In genomic region chr9:127058645-127059021, GRCh38 we compare ENCODE assay signal across 15 cellular contexts.
DNase-seq lines count a peak whose midpoint lies in the region; TF ChIP-seq lines count a peak whose summit lies in the region.
"Had no signal": no experiment of that assay in that cellular context is flagged by ENCODE, and none has a peak within 500 bp of the region (broad histone marks: within the 10 kb centered on the region; RNA-seq: fewer than 3 reads in every experiment).

No MANE protein-coding gene starts in this region.

- no peaks in the 10 kb centered on the region for H3K27me3 ChIP-seq in mammary epithelial cell (ENCODE audit: insufficient read depth, low read length)
- H3K27me3 ChIP-seq in dorsolateral prefrontal cortex = no peaks in the 10 kb centered on the region
- peaks cover 0 to 4% of the 10 kb centered on the region in 2 experiments for H3K27me3 ChIP-seq in mesenchymal stem cell (ENCODE audit: control insufficient read depth in 1 of 2, insufficient read depth in 1 of 2, low read length in 2 of 2)
- H3K27me3 ChIP-seq: upper lobe of left lung had no signal

- no peak overlapping the region for H3K23ac ChIP-seq in mesenchymal stem cell (ENCODE audit: low read length in 2 of 2)

- no peaks in the 10 kb centered on the region for H3K79me1 ChIP-seq in mesenchymal stem cell (replicated peaks; ENCODE audit: low read length, poor library complexity, severe bottlenecking)

- H3K27ac ChIP-seq in mammary epithelial cell (ENCODE audit: insufficient read depth, low read depth, low read length) = no peak overlapping the region
- H3K27ac ChIP-seq in dorsolateral prefrontal cortex = peak overlapping the region in 58 of 59 donors; percentile 16 to 94 (median 84)
- no peak overlapping the region for H3K27ac ChIP-seq in mesenchymal stem cell (ENCODE audit: low read length, poor library complexity, severe bottlenecking)

- in situ Hi-C loops in mammary epithelial cell (cut with MboI; ENCODE audit: low sequenced_read_pairs in 2 of 2) = no loop called here

- no peaks in the 10 kb centered on the region for H3K27me3 Mint-ChIP-seq in MCF 10A (ENCODE audit: insufficient read depth, unreplicated experiment)

- no peak overlapping the region for H4K8ac ChIP-seq in mesenchymal stem cell (ENCODE audit: low read length)

- H2BK12ac ChIP-seq in mesenchymal stem cell (ENCODE audit: low read length in 2 of 2) = no peak overlapping the region

- no peak overlapping the region for H3K4me3 ChIP-seq in mammary epithelial cell (replicated peaks in 1 of 3; ENCODE audit: insufficient read depth in 1 of 3, low read depth in 2 of 3, low read length in 3 of 3)
- H3K4me3 ChIP-seq in dorsolateral prefrontal cortex = no peak overlapping the region
- peak overlapping the region in 1 of 2 experiments; percentile 28 for H3K4me3 ChIP-seq in mesenchymal stem cell (ENCODE audit: insufficient read depth in 1 of 2, low read depth in 1 of 2, low read length in 2 of 2)
- H3K4me3 ChIP-seq: coronary artery, upper lobe of left lung had no signal

- no peaks in the 10 kb centered on the region for H3K79me2 ChIP-seq in mammary epithelial cell (ENCODE audit: insufficient read depth, low read length)

- H3K9me3 ChIP-seq in mammary epithelial cell (replicated peaks; ENCODE audit: insufficient read depth, low read length) (no peaks in the 10 kb centered on the region), mesenchymal stem cell (ENCODE audit: control insufficient read depth, low read length) (no peaks in the 10 kb centered on the region)
- H3K9me3 ChIP-seq: upper lobe of left lung had no signal

- no peak overlapping the region for H3K14ac ChIP-seq in mesenchymal stem cell (ENCODE audit: low read length in 2 of 2)

- TF ChIP-seq CTCF in MCF 10A (IDR thresholded peaks at IDR 0.05; ENCODE audit: unreplicated experiment) (no peak), mammary epithelial cell (conservative IDR thresholded peaks at IDR 0.05 in 1 of 2, IDR thresholded peaks at IDR 0.05 in 1 of 2; ENCODE audit: extremely low read depth in 1 of 2, insufficient read depth in 1 of 2, low read depth in 1 of 2, low read length in 2 of 2) (no peak), dorsolateral prefrontal cortex (IDR thresholded peaks at IDR 0.05 in 54 of 56, conservative IDR thresholded peaks at IDR 0.05 in 2 of 56; ENCODE audit: low read depth in 1 of 56, partially characterized antibody in 56 of 56) (no peak)

- H3K4me2 ChIP-seq in mammary epithelial cell (ENCODE audit: insufficient read depth, low read depth, low read length) (no peak overlapping the region), mesenchymal stem cell (ENCODE audit: low read length, poor library complexity, severe bottlenecking) (no peak overlapping the region)

- H3K27ac Mint-ChIP-seq in MCF 10A (ENCODE audit: low read depth, unreplicated experiment) = no peak overlapping the region
- H3K27ac Mint-ChIP-seq: CD14-positive monocyte had no signal

- DNase-seq in MCF 10A (ENCODE audit: unreplicated experiment) (peak; percentile 12), mammary epithelial cell (no peak), dorsolateral prefrontal cortex (no peak), mesenchymal stem cell (no peak), SW 1271 (lab: John Stamatoyannopoulos, UW) (no peak), amygdala (lab: John Stamatoyannopoulos, UW) (no peak), MV-4-11 (lab: John Stamatoyannopoulos, UW) (no peak)
- no peak for DNase-seq in effector CD4-positive, alpha-beta T cell
- DNase-seq: activated gamma-delta T cell; EL; KG1; stimulated activated CD4-positive, alpha-beta T cell treated with anti-CD3 and anti-CD28 coated beads, Interleukin-4, amount 100 ng/mL, for 24 hours; upper lobe of left lung had no signal

- CTCF ChIA-PET in MCF 10A (lab: Yijun Ruan, JAX) (no interaction called here), mammary epithelial cell (lab: Charles Lee; ENCODE audit: low non-redundant PET) (no interaction called here)

- no peak overlapping the region for H2AK5ac ChIP-seq in mesenchymal stem cell (ENCODE audit: low read length, severe bottlenecking)

- H4K91ac ChIP-seq in mesenchymal stem cell (ENCODE audit: low read length) = no peak overlapping the region

- 94% methylated on average over 4 of the region's 4 CpGs for WGBS in mammary epithelial cell (ENCODE audit: low coverage, missing lambda C conversion rate)
- 80% methylated on average over 4 of the region's 4 CpGs for WGBS in mesenchymal stem cell

- dilution Hi-C loops in mammary epithelial cell (cut with HindIII; ENCODE audit: low sequenced_read_pairs) = no loop called here

- intact Hi-C loops in MCF 10A (cut with micrococcal nuclease) (no loop called here), mammary epithelial cell (cut with micrococcal nuclease) (no loop called here), dorsolateral prefrontal cortex (cut with DNase I) (loop anchor here in 1 of 2 donors (5.0 kb wide), 1 partner anchor 54 kb away; no protein-coding TSS in a partner anchor)

- BruUV-seq in MCF 10A (replicated peaks; lab: Mats Ljungman, UMichigan) = no TSS peak
- BruUV-seq in mammary epithelial cell (replicated peaks; lab: Mats Ljungman, UMichigan) = no TSS peak

- H2BK5ac ChIP-seq in mesenchymal stem cell (ENCODE audit: low read depth, low read length, poor library complexity, severe bottlenecking) = no peak overlapping the region

- H3K4me1 ChIP-seq in mammary epithelial cell (ENCODE audit: insufficient read depth, low read length) = no peaks in the 10 kb centered on the region
- H3K4me1 ChIP-seq in mesenchymal stem cell (ENCODE audit: control insufficient read depth, insufficient read depth, low read depth, low read length) = no peaks in the 10 kb centered on the region

- H3K4ac ChIP-seq in mesenchymal stem cell (ENCODE audit: low read depth in 1 of 2, low read length in 2 of 2) = no peak overlapping the region

- H3K36me3 ChIP-seq in mammary epithelial cell (ENCODE audit: insufficient read depth, low read length) (no peaks in the 10 kb centered on the region), mesenchymal stem cell (ENCODE audit: control insufficient read depth in 1 of 2, insufficient read depth in 2 of 2, low read depth in 1 of 2, low read length in 2 of 2) (no peaks in the 10 kb centered on the region)
- H3K36me3 ChIP-seq: upper lobe of left lung had no signal

- H2AFZ ChIP-seq in mammary epithelial cell (ENCODE audit: low read depth, low read length) = no peak overlapping the region
- H2AFZ ChIP-seq in mesenchymal stem cell (ENCODE audit: low read depth, low read length) = no peak overlapping the region

- H3K18ac ChIP-seq in mesenchymal stem cell (ENCODE audit: low read depth in 1 of 2, low read length in 2 of 2) = no peak overlapping the region

- no peak overlapping the region for H2BK15ac ChIP-seq in mesenchymal stem cell (ENCODE audit: low read depth, poor library complexity, severe bottlenecking)

- POLR2A ChIA-PET in MCF 10A (lab: Yijun Ruan, JAX) = no interaction called here

- H3K4me1 Mint-ChIP-seq in MCF 10A (ENCODE audit: insufficient read depth, unreplicated experiment) = peaks cover 12% of the 10 kb centered on the region
- H3K4me1 Mint-ChIP-seq: CD14-positive monocyte had no signal

- H3K9me3 Mint-ChIP-seq in MCF 10A (ENCODE audit: unreplicated experiment) = no peaks in the 10 kb centered on the region
- H3K9me3 Mint-ChIP-seq: CD14-positive monocyte had no signal

- H2BK120ac ChIP-seq in mesenchymal stem cell (ENCODE audit: low read depth, low read length) = no peak overlapping the region

- H3K9ac ChIP-seq in mammary epithelial cell (ENCODE audit: insufficient read depth, low read length) (no peak overlapping the region), mesenchymal stem cell (ENCODE audit: low read length) (peak overlapping the region; percentile 44)

- H3K4me3 Mint-ChIP-seq in MCF 10A (ENCODE audit: unreplicated experiment) = no peak overlapping the region
- H3K4me3 Mint-ChIP-seq: CD14-positive monocyte had no signal

- no peaks in the 10 kb centered on the region for H3K36me3 Mint-ChIP-seq in MCF 10A (ENCODE audit: insufficient read depth, unreplicated experiment)

- no peaks in the 10 kb centered on the region for H4K20me1 ChIP-seq in mammary epithelial cell (ENCODE audit: insufficient read depth, low read length)

Comparison
In these comparisons a context has a peak if more than half of its experiments do, and no peak if none do; other contexts are left out.
1. H3K27ac ChIP-seq: peak in dorsolateral prefrontal cortex (58 of 59); none in mammary epithelial cell (single experiment) and mesenchymal stem cell (single experiment).